In genomic region chr4:139651282-139652194, GRCh38 we compare ENCODE assay signal across 8 cellular contexts. TPM values are rescaled to one million over a fixed set of nuclear protein-coding genes. Genes with fewer than 3 reads are reported as not detected.
DNase-seq lines count a peak whose midpoint lies in the region; ATAC-seq, FAIRE-seq and TF ChIP-seq lines count a peak whose summit lies in the region.

No MANE protein-coding gene starts in this region.

- peak; percentile 68 for FAIRE-seq in GM19239 (lab: Jason Lieb, UNC)

- no peak overlapping the region for H2BK120ac ChIP-seq in mesenchymal stem cell (ENCODE audit: low read depth, low read length)

- 14% methylated on average over 6 of the region's 13 CpGs for WGBS in mesenchymal stem cell

- peaks cover 5% of the 10 kb centered on the region; the same call in 1 of the 2 replicates for H3K4me1 ChIP-seq in BLaER1
- H3K4me1 ChIP-seq in mesenchymal stem cell (ENCODE audit: control insufficient read depth, insufficient read depth, low read depth, low read length) = peaks cover 2% of the 10 kb centered on the region

- no peak overlapping the region for H4K91ac ChIP-seq in mesenchymal stem cell (ENCODE audit: low read length)

- H3K9me3 ChIP-seq in BLaER1 (no peaks in the 10 kb centered on the region), mesenchymal stem cell (ENCODE audit: control insufficient read depth, low read length) (no peaks in the 10 kb centered on the region)

- H3K14ac ChIP-seq in mesenchymal stem cell (ENCODE audit: low read length in 2 of 2) = no peak overlapping the region

- H4K8ac ChIP-seq in mesenchymal stem cell (ENCODE audit: low read length) = no peak overlapping the region

- H3K36me3 ChIP-seq in BLaER1 (no peaks in the 10 kb centered on the region), mesenchymal stem cell (ENCODE audit: control insufficient read depth in 1 of 2, insufficient read depth in 2 of 2, low read depth in 1 of 2, low read length in 2 of 2) (no peaks in the 10 kb centered on the region)

- H2BK12ac ChIP-seq in mesenchymal stem cell (ENCODE audit: low read length in 2 of 2) = no peak overlapping the region

- H2AFZ ChIP-seq in mesenchymal stem cell (ENCODE audit: low read depth, low read length) = peak overlapping the region; percentile 29

- H3K9ac ChIP-seq in BLaER1 = no peak overlapping the region
- H3K9ac ChIP-seq in mesenchymal stem cell (ENCODE audit: low read length) = peak overlapping the region; percentile 60

- no peak overlapping the region for H2BK15ac ChIP-seq in mesenchymal stem cell (ENCODE audit: low read depth, poor library complexity, severe bottlenecking)

- intact Hi-C loops in dorsolateral prefrontal cortex (cut with DNase I) = loop anchor here (2.0 to 10.0 kb wide), 6 partner anchors 44 to 683 kb away; no protein-coding TSS in a partner anchor

- DNase-seq in GM19239 (ENCODE audit: insufficient read length, low spot score) = peak; percentile 35
- peak; percentile 86 for DNase-seq in NCI-H82 (lab: John Stamatoyannopoulos, UW)
- peak; percentile 52 to 54 for DNase-seq in activated CD4-positive, alpha-beta T cell treated with anti-CD3 and anti-CD28 coated beads, Interleukin-2, amount 50 U/mL, for 4 hours
- DNase-seq in dorsolateral prefrontal cortex = peak; percentile 74 to 88 (median 82)
- peak; percentile 83 for DNase-seq in mesenchymal stem cell
- peak; percentile 34 to 42 for DNase-seq in stimulated activated CD8-positive, alpha-beta memory T cell treated with anti-CD3 and anti-CD28 coated beads, Interleukin-2, amount 100 ng/mL, for 1 hour (ENCODE audit: low read depth in 2 of 2)

- peak; percentile 84 for ATAC-seq in HG03460 (IDR thresholded peaks at IDR 0.05; ENCODE audit: unreplicated experiment)

- H3K4me3 ChIP-seq in BLaER1 = no peak overlapping the region
- peak overlapping the region in 37 of 59 donors; percentile 15 to 54 (median 41) for H3K4me3 ChIP-seq in dorsolateral prefrontal cortex
- H3K4me3 ChIP-seq in mesenchymal stem cell (ENCODE audit: insufficient read depth in 1 of 2, low read depth in 1 of 2, low read length in 2 of 2) = no peak overlapping the region

- H3K18ac ChIP-seq in mesenchymal stem cell (ENCODE audit: low read depth in 1 of 2, low read length in 2 of 2) = no peak overlapping the region

- TF ChIP-seq CTCF in dorsolateral prefrontal cortex (IDR thresholded peaks at IDR 0.05 in 54 of 56, conservative IDR thresholded peaks at IDR 0.05 in 2 of 56; ENCODE audit: low read depth in 1 of 56, partially characterized antibody in 56 of 56) = peak; percentile 84 to 99 (median 95)

- no peak overlapping the region for H3K4ac ChIP-seq in mesenchymal stem cell (ENCODE audit: low read depth in 1 of 2, low read length in 2 of 2)

- H4K20me1 ChIP-seq in BLaER1 = no peaks in the 10 kb centered on the region

- H3K27me3 ChIP-seq in BLaER1 (no peaks in the 10 kb centered on the region), dorsolateral prefrontal cortex (no peaks in the 10 kb centered on the region), mesenchymal stem cell (ENCODE audit: control insufficient read depth in 1 of 2, insufficient read depth in 1 of 2, low read length in 2 of 2) (peaks cover 0 to 13% of the 10 kb centered on the region in 2 experiments)

- no peak overlapping the region for H2BK5ac ChIP-seq in mesenchymal stem cell (ENCODE audit: low read depth, low read length, poor library complexity, severe bottlenecking)

- no peaks in the 10 kb centered on the region for H3K79me1 ChIP-seq in mesenchymal stem cell (replicated peaks; ENCODE audit: low read length, poor library complexity, severe bottlenecking)

- no peak overlapping the region for H3K23ac ChIP-seq in mesenchymal stem cell (ENCODE audit: low read length in 2 of 2)

- no peak overlapping the region for H3K27ac ChIP-seq in BLaER1
- H3K27ac ChIP-seq in dorsolateral prefrontal cortex = peak overlapping the region in 38 of 59 donors; percentile 5 to 79 (median 58)
- no peak overlapping the region for H3K27ac ChIP-seq in mesenchymal stem cell (ENCODE audit: low read length, poor library complexity, severe bottlenecking)

- H2AK5ac ChIP-seq in mesenchymal stem cell (ENCODE audit: low read length, severe bottlenecking) = no peak overlapping the region

- peak overlapping the region; percentile 54 for H3K4me2 ChIP-seq in BLaER1
- H3K4me2 ChIP-seq in mesenchymal stem cell (ENCODE audit: low read length, poor library complexity, severe bottlenecking) = peak overlapping the region; percentile 20

RNA-seq across cellular contexts. Expression of gene MGST2, which starts 14.1 kb away (rescaled TPM):
- total RNA-seq in dorsolateral prefrontal cortex = 10 to 100 TPM; 10.6 to 42.8 (median 23.2) TPM
- 48.1 TPM for polyA plus RNA-seq in mesenchymal stem cell (2013, experiment 1 of 2)
- polyA plus RNA-seq in mesenchymal stem cell (2013, experiment 2 of 2) = 51.9 TPM

Comparison
In these comparisons a context has a peak if more than half of its experiments do, and no peak if none do; other contexts are left out.
1. H3K27ac ChIP-seq: peak in dorsolateral prefrontal cortex (38 of 59); none in BLaER1 (single experiment) and mesenchymal stem cell (single experiment).
2. H3K4me3 ChIP-seq: peak in dorsolateral prefrontal cortex (37 of 59); none in BLaER1 (single experiment) and mesenchymal stem cell (0 of 2).
3. DNase-seq: peak in every context shown above with its lines; median percentile 86 in NCI-H82; 83 in mesenchymal stem cell; 82 in dorsolateral prefrontal cortex; 53 in activated CD4-positive, alpha-beta T cell treated with anti-CD3 and anti-CD28 coated beads, Interleukin-2, amount 50 U/mL, for 4 hours; 38 in stimulated activated CD8-positive, alpha-beta memory T cell treated with anti-CD3 and anti-CD28 coated beads, Interleukin-2, amount 100 ng/mL, for 1 hour; 35 in GM19239.